1 cellular context compared by ENCODE assay signal in genomic region chr6:16184129-16184528, GRCh38.
TF ChIP-seq lines count a peak whose summit lies in the region.

No MANE protein-coding gene starts in this region.

TF ChIP-seq in GM12878, 131 proteins besides CTCF, POLR2A, EP300 and RAD21 (continued from another document):
- TF ChIP-seq KAT2A (conservative IDR thresholded peaks at IDR 0.05; ENCODE audit: control insufficient read depth, low read depth, low read length): no peak
- no peak for TF ChIP-seq SUZ12 (IDR thresholded peaks at IDR 0.05; ENCODE audit: unreplicated experiment)
- no peak for TF ChIP-seq NR2C2 (IDR thresholded peaks at IDR 0.05; ENCODE audit: borderline replicate concordance, control insufficient read depth, insufficient read length, low read depth)
- TF ChIP-seq, protein P1, sequence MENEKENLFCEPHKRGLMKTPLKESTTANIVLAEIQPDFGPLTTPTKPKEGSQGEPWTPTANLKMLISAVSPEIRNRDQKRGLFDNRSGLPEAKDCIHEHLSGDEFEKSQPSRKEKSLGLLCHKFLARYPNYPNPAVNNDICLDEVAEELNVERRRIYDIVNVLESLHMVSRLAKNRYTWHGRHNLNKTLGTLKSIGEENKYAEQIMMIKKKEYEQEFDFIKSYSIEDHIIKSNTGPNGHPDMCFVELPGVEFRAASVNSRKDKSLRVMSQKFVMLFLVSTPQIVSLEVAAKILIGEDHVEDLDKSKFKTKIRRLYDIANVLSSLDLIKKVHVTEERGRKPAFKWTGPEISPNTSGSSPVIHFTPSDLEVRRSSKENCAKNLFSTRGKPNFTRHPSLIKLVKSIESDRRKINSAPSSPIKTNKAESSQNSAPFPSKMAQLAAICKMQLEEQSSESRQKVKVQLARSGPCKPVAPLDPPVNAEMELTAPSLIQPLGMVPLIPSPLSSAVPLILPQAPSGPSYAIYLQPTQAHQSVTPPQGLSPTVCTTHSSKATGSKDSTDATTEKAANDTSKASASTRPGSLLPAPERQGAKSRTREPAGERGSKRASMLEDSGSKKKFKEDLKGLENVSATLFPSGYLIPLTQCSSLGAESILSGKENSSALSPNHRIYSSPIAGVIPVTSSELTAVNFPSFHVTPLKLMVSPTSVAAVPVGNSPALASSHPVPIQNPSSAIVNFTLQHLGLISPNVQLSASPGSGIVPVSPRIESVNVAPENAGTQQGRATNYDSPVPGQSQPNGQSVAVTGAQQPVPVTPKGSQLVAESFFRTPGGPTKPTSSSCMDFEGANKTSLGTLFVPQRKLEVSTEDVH (IDR thresholded peaks at IDR 0.05; ENCODE audit: low read depth, partially characterized antibody): no peak
- TF ChIP-seq CHD1 (IDR thresholded peaks at IDR 0.05; ENCODE audit: low read depth, low read length): no peak
- TF ChIP-seq HCFC1 (IDR thresholded peaks at IDR 0.05; ENCODE audit: low read length): no peak
- peak; percentile 26; the same call in 1 of the 2 replicates for TF ChIP-seq JUNB (IDR thresholded peaks at IDR 0.05)
- no peak for TF ChIP-seq STAT3 (IDR thresholded peaks at IDR 0.05; ENCODE audit: low read depth, low read length)
- TF ChIP-seq DPF2 (IDR thresholded peaks at IDR 0.05): 0 out of 2 replicates have a peak, but pooled peaks have one; percentile 36
- TF ChIP-seq NR2C1 (IDR thresholded peaks at IDR 0.05): no peak
- no peak for TF ChIP-seq IKZF2 (IDR thresholded peaks at IDR 0.05)
- TF ChIP-seq MAX (IDR thresholded peaks at IDR 0.05; ENCODE audit: low read depth, low read length): no peak
- TF ChIP-seq CREB1 (IDR thresholded peaks at IDR 0.05; ENCODE audit: low read depth): 0 out of 2 replicates have a peak, but pooled peaks have one; percentile 12
- TF ChIP-seq MTA2 (IDR thresholded peaks at IDR 0.05; ENCODE audit: low read depth): 0 out of 2 replicates have a peak, but pooled peaks have one; percentile 16
- no peak for TF ChIP-seq BHLHE40 (IDR thresholded peaks at IDR 0.05; ENCODE audit: borderline replicate concordance in 1 of 2, low read depth in 2 of 2, low read length in 1 of 2)
- TF ChIP-seq NFXL1 (IDR thresholded peaks at IDR 0.05; ENCODE audit: borderline replicate concordance): no peak
- no peak for TF ChIP-seq KLF5 (IDR thresholded peaks at IDR 0.05; ENCODE audit: partially characterized antibody)
- TF ChIP-seq RB1 (IDR thresholded peaks at IDR 0.05; ENCODE audit: borderline replicate concordance): no peak
- peak; percentile 25; the same call in 1 of the 2 replicates for TF ChIP-seq IKZF1 (conservative IDR thresholded peaks at IDR 0.05)
- peak; percentile 72; the same call in 1 of the 2 replicates for TF ChIP-seq SPI1 (IDR thresholded peaks at IDR 0.05; ENCODE audit: borderline replicate concordance, insufficient read depth, low read depth, low read length)
- TF ChIP-seq SRF (IDR thresholded peaks at IDR 0.05; ENCODE audit: low read depth in 2 of 2, low read length in 2 of 2): no peak
- no peak for TF ChIP-seq ESRRA (IDR thresholded peaks at IDR 0.05; ENCODE audit: low read length)
- TF ChIP-seq TARDBP (IDR thresholded peaks at IDR 0.05; ENCODE audit: borderline replicate concordance): no peak
- peak; percentile 43; the same call in 1 of the 2 replicates for TF ChIP-seq NBN (IDR thresholded peaks at IDR 0.05)
- TF ChIP-seq TCF7 (IDR thresholded peaks at IDR 0.05; ENCODE audit: borderline replicate concordance): no peak
- TF ChIP-seq E2F4 (IDR thresholded peaks at IDR 0.05; ENCODE audit: low read depth, low read length): no peak
- no peak for TF ChIP-seq SUPT20H (IDR thresholded peaks at IDR 0.05; ENCODE audit: borderline replicate concordance, control insufficient read depth, low read depth, low read length)
- TF ChIP-seq CHD4 (IDR thresholded peaks at IDR 0.05): no peak
- no peak for TF ChIP-seq LARP7 (IDR thresholded peaks at IDR 0.05)
- TF ChIP-seq RELA (IDR thresholded peaks at IDR 0.05; ENCODE audit: borderline replicate concordance, partially characterized antibody): no peak
- no peak for TF ChIP-seq KDM1A (IDR thresholded peaks at IDR 0.05; ENCODE audit: borderline replicate concordance)
- no peak for TF ChIP-seq EED (IDR thresholded peaks at IDR 0.05; ENCODE audit: low read depth)
- no peak for TF ChIP-seq ZNF24 (IDR thresholded peaks at IDR 0.05)
- TF ChIP-seq, protein P2, sequence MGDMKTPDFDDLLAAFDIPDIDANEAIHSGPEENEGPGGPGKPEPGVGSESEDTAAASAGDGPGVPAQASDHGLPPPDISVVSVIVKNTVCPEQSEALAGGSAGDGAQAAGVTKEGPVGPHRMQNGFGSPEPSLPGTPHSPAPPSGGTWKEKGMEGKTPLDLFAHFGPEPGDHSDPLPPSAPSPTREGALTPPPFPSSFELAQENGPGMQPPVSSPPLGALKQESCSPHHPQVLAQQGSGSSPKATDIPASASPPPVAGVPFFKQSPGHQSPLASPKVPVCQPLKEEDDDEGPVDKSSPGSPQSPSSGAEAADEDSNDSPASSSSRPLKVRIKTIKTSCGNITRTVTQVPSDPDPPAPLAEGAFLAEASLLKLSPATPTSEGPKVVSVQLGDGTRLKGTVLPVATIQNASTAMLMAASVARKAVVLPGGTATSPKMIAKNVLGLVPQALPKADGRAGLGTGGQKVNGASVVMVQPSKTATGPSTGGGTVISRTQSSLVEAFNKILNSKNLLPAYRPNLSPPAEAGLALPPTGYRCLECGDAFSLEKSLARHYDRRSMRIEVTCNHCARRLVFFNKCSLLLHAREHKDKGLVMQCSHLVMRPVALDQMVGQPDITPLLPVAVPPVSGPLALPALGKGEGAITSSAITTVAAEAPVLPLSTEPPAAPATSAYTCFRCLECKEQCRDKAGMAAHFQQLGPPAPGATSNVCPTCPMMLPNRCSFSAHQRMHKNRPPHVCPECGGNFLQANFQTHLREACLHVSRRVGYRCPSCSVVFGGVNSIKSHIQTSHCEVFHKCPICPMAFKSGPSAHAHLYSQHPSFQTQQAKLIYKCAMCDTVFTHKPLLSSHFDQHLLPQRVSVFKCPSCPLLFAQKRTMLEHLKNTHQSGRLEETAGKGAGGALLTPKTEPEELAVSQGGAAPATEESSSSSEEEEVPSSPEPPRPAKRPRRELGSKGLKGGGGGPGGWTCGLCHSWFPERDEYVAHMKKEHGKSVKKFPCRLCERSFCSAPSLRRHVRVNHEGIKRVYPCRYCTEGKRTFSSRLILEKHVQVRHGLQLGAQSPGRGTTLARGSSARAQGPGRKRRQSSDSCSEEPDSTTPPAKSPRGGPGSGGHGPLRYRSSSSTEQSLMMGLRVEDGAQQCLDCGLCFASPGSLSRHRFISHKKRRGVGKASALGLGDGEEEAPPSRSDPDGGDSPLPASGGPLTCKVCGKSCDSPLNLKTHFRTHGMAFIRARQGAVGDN (IDR thresholded peaks at IDR 0.05): peak; percentile 41; the same call in 1 of the 2 replicates
- TF ChIP-seq SMC3 (IDR thresholded peaks at IDR 0.05; ENCODE audit: borderline replicate concordance, low read length): peak; percentile 61; the same call in 1 of the 2 replicates
- no peak for TF ChIP-seq BRCA1 (IDR thresholded peaks at IDR 0.05; ENCODE audit: low read depth, low read length)
- TF ChIP-seq NFIC (IDR thresholded peaks at IDR 0.05; ENCODE audit: low read depth, low read length): no peak
- no peak for TF ChIP-seq ZBTB33 (IDR thresholded peaks at IDR 0.05)
- TF ChIP-seq ZNF384 (IDR thresholded peaks at IDR 0.05; ENCODE audit: borderline replicate concordance, low read depth, low read length): no peak
- TF ChIP-seq, protein P3, sequence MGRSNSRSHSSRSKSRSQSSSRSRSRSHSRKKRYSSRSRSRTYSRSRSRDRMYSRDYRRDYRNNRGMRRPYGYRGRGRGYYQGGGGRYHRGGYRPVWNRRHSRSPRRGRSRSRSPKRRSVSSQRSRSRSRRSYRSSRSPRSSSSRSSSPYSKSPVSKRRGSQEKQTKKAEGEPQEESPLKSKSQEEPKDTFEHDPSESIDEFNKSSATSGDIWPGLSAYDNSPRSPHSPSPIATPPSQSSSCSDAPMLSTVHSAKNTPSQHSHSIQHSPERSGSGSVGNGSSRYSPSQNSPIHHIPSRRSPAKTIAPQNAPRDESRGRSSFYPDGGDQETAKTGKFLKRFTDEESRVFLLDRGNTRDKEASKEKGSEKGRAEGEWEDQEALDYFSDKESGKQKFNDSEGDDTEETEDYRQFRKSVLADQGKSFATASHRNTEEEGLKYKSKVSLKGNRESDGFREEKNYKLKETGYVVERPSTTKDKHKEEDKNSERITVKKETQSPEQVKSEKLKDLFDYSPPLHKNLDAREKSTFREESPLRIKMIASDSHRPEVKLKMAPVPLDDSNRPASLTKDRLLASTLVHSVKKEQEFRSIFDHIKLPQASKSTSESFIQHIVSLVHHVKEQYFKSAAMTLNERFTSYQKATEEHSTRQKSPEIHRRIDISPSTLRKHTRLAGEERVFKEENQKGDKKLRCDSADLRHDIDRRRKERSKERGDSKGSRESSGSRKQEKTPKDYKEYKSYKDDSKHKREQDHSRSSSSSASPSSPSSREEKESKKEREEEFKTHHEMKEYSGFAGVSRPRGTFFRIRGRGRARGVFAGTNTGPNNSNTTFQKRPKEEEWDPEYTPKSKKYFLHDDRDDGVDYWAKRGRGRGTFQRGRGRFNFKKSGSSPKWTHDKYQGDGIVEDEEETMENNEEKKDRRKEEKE (IDR thresholded peaks at IDR 0.05): no peak
- TF ChIP-seq, protein P4, sequence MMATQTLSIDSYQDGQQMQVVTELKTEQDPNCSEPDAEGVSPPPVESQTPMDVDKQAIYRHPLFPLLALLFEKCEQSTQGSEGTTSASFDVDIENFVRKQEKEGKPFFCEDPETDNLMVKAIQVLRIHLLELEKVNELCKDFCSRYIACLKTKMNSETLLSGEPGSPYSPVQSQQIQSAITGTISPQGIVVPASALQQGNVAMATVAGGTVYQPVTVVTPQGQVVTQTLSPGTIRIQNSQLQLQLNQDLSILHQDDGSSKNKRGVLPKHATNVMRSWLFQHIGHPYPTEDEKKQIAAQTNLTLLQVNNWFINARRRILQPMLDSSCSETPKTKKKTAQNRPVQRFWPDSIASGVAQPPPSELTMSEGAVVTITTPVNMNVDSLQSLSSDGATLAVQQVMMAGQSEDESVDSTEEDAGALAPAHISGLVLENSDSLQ (IDR thresholded peaks at IDR 0.05): peak; percentile 10; the same call in 1 of the 2 replicates
- TF ChIP-seq IRF4 (IDR thresholded peaks at IDR 0.05; ENCODE audit: low read depth, low read length): 0 out of 2 replicates have a peak, but pooled peaks have one; percentile 31
- TF ChIP-seq HDGF (IDR thresholded peaks at IDR 0.05): no peak
- no peak for TF ChIP-seq TCF12 (IDR thresholded peaks at IDR 0.05; ENCODE audit: low read depth, low read length)
- peak; percentile 33; the same call in 1 of the 2 replicates for TF ChIP-seq YY1 (IDR thresholded peaks at IDR 0.05; ENCODE audit: low read depth, low read length)
- TF ChIP-seq RUNX3 (IDR thresholded peaks at IDR 0.05; ENCODE audit: low read length): no peak
- TF ChIP-seq BCL3 (IDR thresholded peaks at IDR 0.05; ENCODE audit: borderline replicate concordance, insufficient read depth, low read depth, low read length, poor library complexity, severe bottlenecking): no peak
- TF ChIP-seq, protein P5, sequence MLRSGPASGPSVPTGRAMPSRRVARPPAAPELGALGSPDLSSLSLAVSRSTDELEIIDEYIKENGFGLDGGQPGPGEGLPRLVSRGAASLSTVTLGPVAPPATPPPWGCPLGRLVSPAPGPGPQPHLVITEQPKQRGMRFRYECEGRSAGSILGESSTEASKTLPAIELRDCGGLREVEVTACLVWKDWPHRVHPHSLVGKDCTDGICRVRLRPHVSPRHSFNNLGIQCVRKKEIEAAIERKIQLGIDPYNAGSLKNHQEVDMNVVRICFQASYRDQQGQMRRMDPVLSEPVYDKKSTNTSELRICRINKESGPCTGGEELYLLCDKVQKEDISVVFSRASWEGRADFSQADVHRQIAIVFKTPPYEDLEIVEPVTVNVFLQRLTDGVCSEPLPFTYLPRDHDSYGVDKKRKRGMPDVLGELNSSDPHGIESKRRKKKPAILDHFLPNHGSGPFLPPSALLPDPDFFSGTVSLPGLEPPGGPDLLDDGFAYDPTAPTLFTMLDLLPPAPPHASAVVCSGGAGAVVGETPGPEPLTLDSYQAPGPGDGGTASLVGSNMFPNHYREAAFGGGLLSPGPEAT (IDR thresholded peaks at IDR 0.05; ENCODE audit: low read depth): no peak
- no peak for TF ChIP-seq ATF7 (IDR thresholded peaks at IDR 0.05; ENCODE audit: low read depth)
